In the genomic region with DNA sequence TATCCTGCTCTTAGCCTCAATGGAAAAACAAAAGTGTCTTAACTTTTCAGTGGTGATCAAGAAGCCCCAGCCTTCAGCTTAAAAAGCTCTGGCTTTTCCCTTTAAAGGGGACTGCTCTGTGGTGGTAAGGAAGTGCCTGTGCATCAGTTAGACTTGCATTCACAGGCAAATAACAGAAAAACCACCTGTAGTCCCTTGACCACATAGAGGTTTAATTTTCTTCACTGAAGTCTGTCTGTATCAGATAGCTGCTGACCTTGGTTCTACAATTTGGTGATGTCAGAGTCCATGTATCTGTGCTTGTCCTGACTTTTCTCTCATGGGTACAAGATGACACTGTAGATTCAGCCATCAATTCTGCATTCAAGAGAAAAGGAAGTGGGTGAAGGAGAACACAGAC, we compare ENCODE assay signal across 22 cellular contexts. TPM values are rescaled to one million over a fixed set of nuclear protein-coding genes. Genes with fewer than 3 reads are reported as not detected.
DNase-seq lines count a peak whose midpoint lies in the region; ATAC-seq and TF ChIP-seq lines count a peak whose summit lies in the region.
"Had no signal": no experiment of that assay in that cellular context is flagged by ENCODE, and none has a peak within 500 bp of the region (broad histone marks: within the 10 kb centered on the region; RNA-seq: fewer than 3 reads in every experiment).

No MANE protein-coding gene starts in this region.

- no peak overlapping the region for H3K27ac ChIP-seq in neuronal stem cell (replicated peaks; ENCODE audit: low read length)
- H3K27ac ChIP-seq: BLaER1 treated with 17β-estradiol and CSF1 and Interleukin-3, amounts not matched to agents 10 nM and 100 nM; left lung; neutrophil; suprapubic skin had no signal

- no peak overlapping the region for H3K9ac ChIP-seq in neuronal stem cell (ENCODE audit: low read depth, low read length, poor library complexity)
- H3K9ac ChIP-seq: BLaER1 treated with 17β-estradiol and CSF1 and Interleukin-3, amounts not matched to agents 10 nM and 100 nM had no signal

- DNase-seq in activated naive CD4-positive, alpha-beta T cell treated with anti-CD3 and anti-CD28 coated beads, Interleukin-2, amount 50 U/mL, for 72 hours (ENCODE audit: low spot score in 2 of 2): no peak
- DNase-seq in activated naive CD4-positive, alpha-beta T cell treated with Interleukin-2 at 50 U/mL for 16 hours: no peak
- no peak for DNase-seq in activated T-helper 1 cell treated with anti-CD3 and anti-CD28 coated beads, Interleukin-12 subunit alpha, Interleukin-12 subunit beta, Interleukin-2, Interleukin-4 antibody, amounts not matched to agents 30 ng/mL and 10 ng/mL and 1 ng/mL, durations not matched to agents 14 hours and 24 hours and 36 hours (ENCODE audit: low spot score)
- no peak for DNase-seq in kidney tubule cell (ENCODE audit: low spot score)
- DNase-seq in neuronal stem cell (ENCODE audit: low spot score): no peak
- DNase-seq: activated CD8-positive, alpha-beta memory T cell treated with anti-CD3 and anti-CD28 coated beads for 24 hours; aorta; effector memory CD4-positive, alpha-beta T cell; left lung; mucosa of descending colon; NCI-H1417 treated with DMSO at 0.1 percent for 48 hours; NCI-H526 treated with DMSO at 0.1 percent for 48 hours; PC-3; SIG-M5; stimulated activated CD4-positive, alpha-beta T cell treated with anti-CD3 and anti-CD28 coated beads, Interleukin-4, amount 100 ng/mL, for 4 hours had no signal

- H3K27me3 ChIP-seq in neuronal stem cell (ENCODE audit: control insufficient read depth in 3 of 3, insufficient read depth in 3 of 3, low read depth in 1 of 3, low read length in 3 of 3): no peaks in the 10 kb centered on the region
- H3K27me3 ChIP-seq: BLaER1 treated with 17β-estradiol and CSF1 and Interleukin-3, amounts not matched to agents 10 nM and 100 nM; left lung; neutrophil; suprapubic skin had no signal

- H3K18ac ChIP-seq in neuronal stem cell (ENCODE audit: low read length): no peak overlapping the region

- no peak overlapping the region for H2BK15ac ChIP-seq in neuronal stem cell (ENCODE audit: low read length)

- H3K4me3 ChIP-seq in neuronal stem cell (ENCODE audit: low read length in 2 of 2): no peak overlapping the region
- H3K4me3 ChIP-seq: BLaER1 treated with 17β-estradiol and CSF1 and Interleukin-3, amounts not matched to agents 10 nM and 100 nM; left lung; mucosa of descending colon; suprapubic skin had no signal

- H3K36me3 ChIP-seq in neuronal stem cell (replicated peaks in 1 of 2; ENCODE audit: control insufficient read depth in 2 of 2, insufficient read depth in 2 of 2, low read length in 2 of 2): no peaks in the 10 kb centered on the region
- H3K36me3 ChIP-seq: left lung, neutrophil, suprapubic skin had no signal

- H2AFZ ChIP-seq in neuronal stem cell (ENCODE audit: low read length): no peak overlapping the region

- intact Hi-C loops in activated T-helper 1 cell treated with anti-CD3 and anti-CD28 coated beads, Interleukin-12 subunit alpha, Interleukin-12 subunit beta, Interleukin-2, Interleukin-4 antibody, amounts not matched to agents 30 ng/mL and 10 ng/mL and 1 ng/mL, durations not matched to agents 14 hours and 24 hours and 36 hours (cut with micrococcal nuclease): no loop called here

- peaks cover 6 to 13% of the 10 kb centered on the region in 2 donors for H3K9me3 Mint-ChIP-seq in activated naive CD4-positive, alpha-beta T cell treated with anti-CD3 and anti-CD28 coated beads, Interleukin-2, amount 50 U/mL, for 72 hours
- peaks cover 17% of the 10 kb centered on the region for H3K9me3 Mint-ChIP-seq in activated T-helper 1 cell treated with anti-CD3 and anti-CD28 coated beads, Interleukin-12 subunit alpha, Interleukin-12 subunit beta, Interleukin-2, Interleukin-4 antibody, amounts not matched to agents 30 ng/mL and 10 ng/mL and 1 ng/mL, durations not matched to agents 14 hours and 24 hours and 36 hours
- peaks cover 13% of the 10 kb centered on the region for H3K9me3 Mint-ChIP-seq in stimulated activated naive CD8-positive, alpha-beta T cell treated with anti-CD3 and anti-CD28 coated beads, Interleukin-15, Interleukin-2, amounts not matched to agents 100 ng/mL and 50 ng/mL, for 24 hours

- H2BK120ac ChIP-seq in neuronal stem cell (ENCODE audit: low read depth, low read length): no peak overlapping the region

- no peak overlapping the region for H2BK5ac ChIP-seq in neuronal stem cell (ENCODE audit: low read length)

- peaks cover 3 to 5% of the 10 kb centered on the region in 2 donors for H3K4me1 ChIP-seq in neuronal stem cell (ENCODE audit: control insufficient read depth in 2 of 2, insufficient read depth in 1 of 2, low read depth in 1 of 2, low read length in 2 of 2)
- H3K4me1 ChIP-seq: left lung, suprapubic skin had no signal

- H2BK12ac ChIP-seq in neuronal stem cell (ENCODE audit: low read length): no peak overlapping the region

- no peaks in the 10 kb centered on the region for H3K79me1 ChIP-seq in neuronal stem cell (ENCODE audit: low read depth, low read length)

- H4K8ac ChIP-seq in neuronal stem cell (ENCODE audit: low read depth, low read length): no peak overlapping the region

- no peak overlapping the region for H3K4ac ChIP-seq in neuronal stem cell (ENCODE audit: low read length)

- no peak overlapping the region for H2AK5ac ChIP-seq in neuronal stem cell (ENCODE audit: low read depth, low read length)

- H3K23ac ChIP-seq in neuronal stem cell (ENCODE audit: low read depth, low read length, poor library complexity): no peak overlapping the region

- no peaks in the 10 kb centered on the region for H3K27me3 Mint-ChIP-seq in activated T-helper 1 cell treated with anti-CD3 and anti-CD28 coated beads, Interleukin-12 subunit alpha, Interleukin-12 subunit beta, Interleukin-2, Interleukin-4 antibody, amounts not matched to agents 30 ng/mL and 10 ng/mL and 1 ng/mL, durations not matched to agents 14 hours and 24 hours and 36 hours (ENCODE audit: insufficient read depth)
- H3K27me3 Mint-ChIP-seq in stimulated activated naive CD8-positive, alpha-beta T cell treated with anti-CD3 and anti-CD28 coated beads, Interleukin-15, Interleukin-2, amounts not matched to agents 100 ng/mL and 50 ng/mL, for 24 hours: no peaks in the 10 kb centered on the region

- peak overlapping the region; percentile 38 for H3K4me3 Mint-ChIP-seq in activated T-helper 1 cell treated with anti-CD3 and anti-CD28 coated beads, Interleukin-12 subunit alpha, Interleukin-12 subunit beta, Interleukin-2, Interleukin-4 antibody, amounts not matched to agents 30 ng/mL and 10 ng/mL and 1 ng/mL, durations not matched to agents 14 hours and 24 hours and 36 hours
- no peak overlapping the region for H3K4me3 Mint-ChIP-seq in stimulated activated naive CD8-positive, alpha-beta T cell treated with anti-CD3 and anti-CD28 coated beads, Interleukin-15, Interleukin-2, amounts not matched to agents 100 ng/mL and 50 ng/mL, for 24 hours
- H3K4me3 Mint-ChIP-seq: WTC11 had no signal

- H3K4me1 Mint-ChIP-seq in activated T-helper 1 cell treated with anti-CD3 and anti-CD28 coated beads, Interleukin-12 subunit alpha, Interleukin-12 subunit beta, Interleukin-2, Interleukin-4 antibody, amounts not matched to agents 30 ng/mL and 10 ng/mL and 1 ng/mL, durations not matched to agents 14 hours and 24 hours and 36 hours (ENCODE audit: low read depth): peaks cover 59% of the 10 kb centered on the region
- peaks cover 37% of the 10 kb centered on the region for H3K4me1 Mint-ChIP-seq in stimulated activated naive CD8-positive, alpha-beta T cell treated with anti-CD3 and anti-CD28 coated beads, Interleukin-15, Interleukin-2, amounts not matched to agents 100 ng/mL and 50 ng/mL, for 24 hours (ENCODE audit: low read depth)

- H3K4me2 ChIP-seq in neuronal stem cell (ENCODE audit: insufficient read depth, low read length, poor library complexity, severe bottlenecking): no peak overlapping the region

- H3K9me3 ChIP-seq in neuronal stem cell (replicated peaks in 1 of 2; ENCODE audit: control insufficient read depth in 2 of 2, insufficient read depth in 1 of 2, low read depth in 1 of 2, low read length in 2 of 2): no peaks in the 10 kb centered on the region
- H3K9me3 ChIP-seq: left lung, mucosa of descending colon, neutrophil, suprapubic skin had no signal

- no peak for TF ChIP-seq POLR2A in GM18505 (IDR thresholded peaks at IDR 0.05; ENCODE audit: borderline replicate concordance, extremely low read depth, insufficient read depth, insufficient read length)

- peak in 1 of 2 donors; percentile 43 for ATAC-seq in activated naive CD4-positive, alpha-beta T cell treated with anti-CD3 and anti-CD28 coated beads, Interleukin-2, amount 50 U/mL, for 72 hours
- ATAC-seq in HG02678 (IDR thresholded peaks at IDR 0.05; ENCODE audit: unreplicated experiment) (peak; percentile 80), GM18505 (IDR thresholded peaks at IDR 0.05; ENCODE audit: unreplicated experiment) (no peak)
- ATAC-seq: mucosa of descending colon, PC-3, WTC11 had no signal

- peaks cover 13 to 48% of the 10 kb centered on the region in 2 donors for H3K36me3 Mint-ChIP-seq in activated naive CD4-positive, alpha-beta T cell treated with anti-CD3 and anti-CD28 coated beads, Interleukin-2, amount 50 U/mL, for 72 hours
- peaks cover 35% of the 10 kb centered on the region for H3K36me3 Mint-ChIP-seq in activated T-helper 1 cell treated with anti-CD3 and anti-CD28 coated beads, Interleukin-12 subunit alpha, Interleukin-12 subunit beta, Interleukin-2, Interleukin-4 antibody, amounts not matched to agents 30 ng/mL and 10 ng/mL and 1 ng/mL, durations not matched to agents 14 hours and 24 hours and 36 hours (ENCODE audit: low read depth)
- peaks cover 5% of the 10 kb centered on the region for H3K36me3 Mint-ChIP-seq in stimulated activated naive CD8-positive, alpha-beta T cell treated with anti-CD3 and anti-CD28 coated beads, Interleukin-15, Interleukin-2, amounts not matched to agents 100 ng/mL and 50 ng/mL, for 24 hours (ENCODE audit: low read depth)
- H3K36me3 Mint-ChIP-seq: WTC11 had no signal

- no peak overlapping the region for H3K14ac ChIP-seq in neuronal stem cell (ENCODE audit: low read length)

- no peak overlapping the region for H4K91ac ChIP-seq in neuronal stem cell (ENCODE audit: low read depth, low read length, poor library complexity)

- peak overlapping the region; percentile 17 to 84 for H3K27ac Mint-ChIP-seq in activated naive CD4-positive, alpha-beta T cell treated with anti-CD3 and anti-CD28 coated beads, Interleukin-2, amount 50 U/mL, for 72 hours
- H3K27ac Mint-ChIP-seq in activated T-helper 1 cell treated with anti-CD3 and anti-CD28 coated beads, Interleukin-12 subunit alpha, Interleukin-12 subunit beta, Interleukin-2, Interleukin-4 antibody, amounts not matched to agents 30 ng/mL and 10 ng/mL and 1 ng/mL, durations not matched to agents 14 hours and 24 hours and 36 hours: peak overlapping the region; percentile 82
- H3K27ac Mint-ChIP-seq in stimulated activated naive CD8-positive, alpha-beta T cell treated with anti-CD3 and anti-CD28 coated beads, Interleukin-15, Interleukin-2, amounts not matched to agents 100 ng/mL and 50 ng/mL, for 24 hours: peak overlapping the region; percentile 0
- H3K27ac Mint-ChIP-seq: WTC11 had no signal

RNA-seq across cellular contexts. Expression of gene RDX, which starts 43.0 kb away (rescaled TPM):
- total RNA-seq in activated naive CD4-positive, alpha-beta T cell treated with anti-CD3 and anti-CD28 coated beads, Interleukin-2, amount 50 U/mL, for 72 hours: 10 to 100 TPM; 45.9 to 74.0 TPM
- 94.6 and 98.9 TPM in 2 replicates for total RNA-seq in activated T-helper 1 cell treated with anti-CD3 and anti-CD28 coated beads, Interleukin-12 subunit alpha, Interleukin-12 subunit beta, Interleukin-2, Interleukin-4 antibody, amounts not matched to agents 30 ng/mL and 10 ng/mL and 1 ng/mL, durations not matched to agents 14 hours and 24 hours and 36 hours
- 77.7 TPM for polyA plus RNA-seq in neuronal stem cell (2013, experiment 1 of 2)
- 81.7 TPM for polyA plus RNA-seq in neuronal stem cell (2013, experiment 2 of 2)

Comparison
In these comparisons a context has a peak if more than half of its experiments do, and no peak if none do; other contexts are left out.
1. H3K27ac Mint-ChIP-seq: peak in every context shown above with its lines; median percentile 82 in activated T-helper 1 cell treated with anti-CD3 and anti-CD28 coated beads, Interleukin-12 subunit alpha, Interleukin-12 subunit beta, Interleukin-2, Interleukin-4 antibody, amounts not matched to agents 30 ng/mL and 10 ng/mL and 1 ng/mL, durations not matched to agents 14 hours and 24 hours and 36 hours; 50 in activated naive CD4-positive, alpha-beta T cell treated with anti-CD3 and anti-CD28 coated beads, Interleukin-2, amount 50 U/mL, for 72 hours; 0 in stimulated activated naive CD8-positive, alpha-beta T cell treated with anti-CD3 and anti-CD28 coated beads, Interleukin-15, Interleukin-2, amounts not matched to agents 100 ng/mL and 50 ng/mL, for 24 hours.